ENCODE assay signal across 24 cellular contexts in genomic region chr14:63179383-63179782, GRCh38. TPM values are rescaled to one million over a fixed set of nuclear protein-coding genes. Genes with fewer than 3 reads are reported as not detected.
A peak's percentile ranks its signal among the peaks of the same experiment; 100 is the strongest.
DNase-seq lines count a peak whose midpoint lies in the region; ATAC-seq, FAIRE-seq and TF ChIP-seq lines count a peak whose summit lies in the region.
"Had no signal": no experiment of that assay in that cellular context is flagged by ENCODE, and none has a peak within 500 bp of the region (broad histone marks: within the 10 kb centered on the region; RNA-seq: fewer than 3 reads in every experiment).

No MANE protein-coding gene starts in this region.

- H3K4me1 ChIP-seq in astrocyte (ENCODE audit: insufficient read depth, low read length) (peaks cover 34% of the 10 kb centered on the region), esophagus (ENCODE audit: control insufficient read depth in 2 of 2, insufficient read depth in 2 of 2, low read length in 1 of 2) (peaks cover 4 to 8% of the 10 kb centered on the region in 2 donors), lower lobe of right lung (peaks cover 17% of the 10 kb centered on the region)

- TF ChIP-seq CTCF in astrocyte (IDR thresholded peaks at IDR 0.05; ENCODE audit: insufficient read depth, low read depth, low read length): no peak
- TF ChIP-seq CTCF in lower lobe of right lung (IDR thresholded peaks at IDR 0.05): no peak

- peak overlapping the region; percentile 6 for H2AFZ ChIP-seq in astrocyte (ENCODE audit: low read depth, low read length)

- H3K4me3 ChIP-seq in astrocyte (ENCODE audit: insufficient read depth, low read depth, low read length) (no peak overlapping the region), esophagus (ENCODE audit: low read depth in 1 of 2, low read length in 2 of 2) (no peak overlapping the region), lower lobe of right lung (no peak overlapping the region)
- H3K4me3 ChIP-seq: testis had no signal

- H3K27ac Mint-ChIP-seq in astrocyte (ENCODE audit: unreplicated experiment): no peak overlapping the region
- H3K27ac Mint-ChIP-seq: CD4-positive, alpha-beta memory T cell; IgD-negative memory B cell; mesothelial cell of epicardium; natural killer cell had no signal

- peaks cover 12% of the 10 kb centered on the region for H3K9me3 Mint-ChIP-seq in astrocyte (ENCODE audit: unreplicated experiment)
- H3K9me3 Mint-ChIP-seq: natural killer cell had no signal

- peaks cover 1% of the 10 kb centered on the region for H3K36me3 Mint-ChIP-seq in astrocyte (ENCODE audit: low read depth, unreplicated experiment)
- H3K36me3 Mint-ChIP-seq: CD4-positive, alpha-beta memory T cell; IgD-negative memory B cell; mesothelial cell of epicardium; natural killer cell had no signal

- H3K36me3 ChIP-seq in astrocyte (ENCODE audit: insufficient read depth, low read length) (no peaks in the 10 kb centered on the region), esophagus (ENCODE audit: control insufficient read depth in 2 of 2, insufficient read depth in 2 of 2, low read length in 1 of 2) (no peaks in the 10 kb centered on the region), lower lobe of right lung (no peaks in the 10 kb centered on the region)

- H3K4me3 Mint-ChIP-seq in astrocyte (ENCODE audit: unreplicated experiment): no peak overlapping the region
- H3K4me3 Mint-ChIP-seq: activated T-cell treated with anti-CD3 and anti-CD28 coated beads, Interleukin-2, amount 50 U/mL, for 4 hours; CD4-positive, alpha-beta memory T cell; IgD-negative memory B cell; mesothelial cell of epicardium; natural killer cell had no signal

- no peaks in the 10 kb centered on the region for H3K27me3 ChIP-seq in astrocyte (ENCODE audit: insufficient read depth, low read length)
- H3K27me3 ChIP-seq in esophagus (ENCODE audit: control insufficient read depth in 1 of 2, insufficient read depth in 2 of 2, low read length in 2 of 2): no peaks in the 10 kb centered on the region
- no peaks in the 10 kb centered on the region for H3K27me3 ChIP-seq in lower lobe of right lung (ENCODE audit: low read depth)
- H3K27me3 ChIP-seq: testis had no signal

- no peaks in the 10 kb centered on the region for H4K20me1 ChIP-seq in astrocyte (ENCODE audit: insufficient read depth, low read length)

- H3K27ac ChIP-seq in astrocyte (ENCODE audit: low read depth, low read length): peak overlapping the region; percentile 77
- peak overlapping the region; percentile 49 to 86 for H3K27ac ChIP-seq in esophagus (ENCODE audit: low read depth in 2 of 2, low read length in 1 of 2)
- peak overlapping the region; percentile 14 for H3K27ac ChIP-seq in lower lobe of right lung
- H3K27ac ChIP-seq: testis had no signal

- peak in 1 of 2 donors; percentile 22 for ATAC-seq in lower lobe of right lung
- ATAC-seq: left colon had no signal

- H3K79me2 ChIP-seq in astrocyte (ENCODE audit: insufficient read depth, low read length): no peaks in the 10 kb centered on the region

- peak overlapping the region; percentile 33 for H3K4me2 ChIP-seq in astrocyte (ENCODE audit: low read length)

- H3K4me1 Mint-ChIP-seq in astrocyte (ENCODE audit: low read depth, unreplicated experiment): no peaks in the 10 kb centered on the region
- H3K4me1 Mint-ChIP-seq: CD4-positive, alpha-beta memory T cell; IgD-negative memory B cell; mesothelial cell of epicardium; natural killer cell had no signal

- H3K27me3 Mint-ChIP-seq in astrocyte (ENCODE audit: low read depth, unreplicated experiment): no peaks in the 10 kb centered on the region
- H3K27me3 Mint-ChIP-seq: IgD-negative memory B cell had no signal

- peak overlapping the region; percentile 43 for H3K9ac ChIP-seq in astrocyte (ENCODE audit: low read length)

- DNase-seq in astrocyte (ENCODE audit: low read depth): no peak
- DNase-seq in lower lobe of right lung: no peak
- DNase-seq in urothelium cell line (ENCODE audit: low spot score): no peak
- DNase-seq in NCI-H345 treated with DMSO at 0.1 percent for 48 hours (lab: John Stamatoyannopoulos, UW; ENCODE audit: unreplicated experiment): no peak
- DNase-seq in NCI-H510A treated with DMSO at 0.1 percent for 48 hours (lab: John Stamatoyannopoulos, UW): no peak
- no peak for DNase-seq in NCI-H446 (lab: John Stamatoyannopoulos, UW)
- DNase-seq: activated naive CD4-positive, alpha-beta T cell; activated T-cell treated with anti-CD3 and anti-CD28 coated beads, Interleukin-2, amount 50 U/mL, for 4 hours; CD4-positive, alpha-beta memory T cell; cerebellar nuclear complex; H7; left colon; natural killer cell; NCI-H146; RPMI8226; SW 1271; testis had no signal

- intact Hi-C loops in lower lobe of right lung (cut with DNase I): no loop called here

- 66 to 74% methylated on average over 4 of the region's 4 CpGs for WGBS in esophagus, 2 donors

- peaks cover 4% of the 10 kb centered on the region for H3K9me3 ChIP-seq in astrocyte (ENCODE audit: insufficient read depth, low read depth, low read length)
- H3K9me3 ChIP-seq in esophagus (ENCODE audit: control insufficient read depth in 2 of 2, insufficient read depth in 1 of 2, low read depth in 1 of 2, low read length in 1 of 2): no peaks in the 10 kb centered on the region
- no peaks in the 10 kb centered on the region for H3K9me3 ChIP-seq in lower lobe of right lung
- H3K9me3 ChIP-seq: testis had no signal

- no peak for FAIRE-seq in astrocyte (lab: Jason Lieb, UNC)
- peak; percentile 82 for FAIRE-seq in urothelium cell line (lab: Jason Lieb, UNC)
- FAIRE-seq: G401.6, GM18507, TTC549 had no signal

RNA-seq across cellular contexts. Expression of gene RHOJ, which starts 24.9 kb away (rescaled TPM):
- total RNA-seq in astrocyte: 29.6 and 34.5 TPM in 2 replicates
- 1 to 10 TPM; 2.5 to 2.6 TPM for polyA plus RNA-seq in esophagus
- 29.2 TPM for total RNA-seq in lower lobe of right lung
- total RNA-seq: activated CD8-positive, alpha-beta memory T cell treated with anti-CD3 and anti-CD28 coated beads for 36 hours; activated T-cell treated with anti-CD3 and anti-CD28 coated beads, Interleukin-2, amount 50 U/mL, for 4 hours; CD4-positive, alpha-beta memory T cell; H7; natural killer cell had no signal
- polyA plus RNA-seq: CD4-positive, alpha-beta memory T cell; IgD-negative memory B cell had no signal

Comparison
In these comparisons a context has a peak if more than half of its experiments do, and no peak if none do; other contexts are left out.
1. H3K27ac ChIP-seq: peak in every context shown above with its lines; median percentile 77 in astrocyte; 68 in esophagus; 14 in lower lobe of right lung.